Comparison of ENCODE assay signal across 1 cellular context in genomic region chr21:37509802-37510393, GRCh38.
TF ChIP-seq lines count a peak whose summit lies in the region.

No MANE protein-coding gene starts in this region.

TF ChIP-seq in K562, 482 proteins besides CTCF, POLR2A, EP300 and RAD21 (continued from another document):
- TF ChIP-seq ZMIZ1 (IDR thresholded peaks at IDR 0.05; ENCODE audit: low read depth in 2 of 2, low read length in 2 of 2), result no peak
- TF ChIP-seq CHD1 (IDR thresholded peaks at IDR 0.05; ENCODE audit: low read length), result no peak
- TF ChIP-seq NEUROD1 (IDR thresholded peaks at IDR 0.05; ENCODE audit: borderline replicate concordance, low read depth, low read length, partially characterized antibody), result no peak
- no peak for TF ChIP-seq BRD4 (IDR thresholded peaks at IDR 0.05)
- TF ChIP-seq THRAP3 (IDR thresholded peaks at IDR 0.05; ENCODE audit: borderline replicate concordance), result no peak
- no peak for TF ChIP-seq PTTG1 (tag; IDR thresholded peaks at IDR 0.05; ENCODE audit: low read depth)
- no peak for TF ChIP-seq PRPF4 (IDR thresholded peaks at IDR 0.05; ENCODE audit: insufficient read depth, low read depth, low read length, poor library complexity, severe bottlenecking)
- TF ChIP-seq ATF4 (CRISPR knock-in tag; IDR thresholded peaks at IDR 0.05), result no peak
- no peak for TF ChIP-seq NFYB (IDR thresholded peaks at IDR 0.05; ENCODE audit: extremely low read depth, insufficient read length)
- TF ChIP-seq TRIM28 (IDR thresholded peaks at IDR 0.05), result no peak
- TF ChIP-seq ZNF124 (CRISPR knock-in tag; IDR thresholded peaks at IDR 0.05), result no peak
- no peak for TF ChIP-seq RBFOX2 (IDR thresholded peaks at IDR 0.05; ENCODE audit: low read depth, low read length)
- 0 out of 2 replicates have a peak, but pooled peaks have one; percentile 22 for TF ChIP-seq ARID3A (IDR thresholded peaks at IDR 0.05; ENCODE audit: borderline replicate concordance, low read depth, low read length)
- TF ChIP-seq SMARCC2 (IDR thresholded peaks at IDR 0.05; ENCODE audit: low read depth), result peak; percentile 84
- peak; percentile 68; the same call in 1 of the 2 replicates for TF ChIP-seq FOXJ2 (tag; IDR thresholded peaks at IDR 0.05)
- TF ChIP-seq MAX (CRISPR knock-in tag; IDR thresholded peaks at IDR 0.05), result no peak
- TF ChIP-seq CLOCK (CRISPR knock-in tag; IDR thresholded peaks at IDR 0.05; ENCODE audit: borderline replicate concordance), result no peak
- 0 out of 2 replicates have a peak, but pooled peaks have one; percentile 15 for TF ChIP-seq GATA2 (CRISPR knock-in tag; IDR thresholded peaks at IDR 0.05)
- peak; percentile 69 for TF ChIP-seq ADNP (tag; IDR thresholded peaks at IDR 0.05)
- TF ChIP-seq ARID4B (CRISPR knock-in tag; IDR thresholded peaks at IDR 0.05), result no peak
- peak; percentile 99 for TF ChIP-seq FOSL1 (tag; conservative IDR thresholded peaks at IDR 0.05)
- TF ChIP-seq DPF2 (IDR thresholded peaks at IDR 0.05), result peak; percentile 90
- peak; percentile 25; the same call in 1 of the 2 replicates for TF ChIP-seq CBFA2T3 (IDR thresholded peaks at IDR 0.05)
- no peak for TF ChIP-seq NR2C1 (IDR thresholded peaks at IDR 0.05)
- TF ChIP-seq NR2C1 (tag; IDR thresholded peaks at IDR 0.05), result no peak
- no peak for TF ChIP-seq HOMEZ (CRISPR knock-in tag; IDR thresholded peaks at IDR 0.05)
- peak; percentile 18; the same call in 1 of the 2 replicates for TF ChIP-seq CTBP1 (IDR thresholded peaks at IDR 0.05; ENCODE audit: borderline replicate concordance)
- peak; percentile 85 for TF ChIP-seq ARID1B (IDR thresholded peaks at IDR 0.05)
- no peak for TF ChIP-seq RNF219 (CRISPR knock-in tag; IDR thresholded peaks at IDR 0.05)
- TF ChIP-seq CXXC5 (CRISPR knock-in tag; IDR thresholded peaks at IDR 0.05), result 0 out of 2 replicates have a peak, but pooled peaks have one; percentile 12
- TF ChIP-seq ESRRB (CRISPR knock-in tag; IDR thresholded peaks at IDR 0.05; ENCODE audit: borderline replicate concordance), result no peak
- no peak for TF ChIP-seq MECOM (CRISPR knock-in tag; IDR thresholded peaks at IDR 0.05)
- no peak for TF ChIP-seq BACH1 (tag; IDR thresholded peaks at IDR 0.05)
- TF ChIP-seq MYC (IDR thresholded peaks at IDR 0.05; ENCODE audit: low read depth, low read length), result 0 out of 2 replicates have a peak, but pooled peaks have one; percentile 11
- no peak for TF ChIP-seq MYC (CRISPR knock-in tag; IDR thresholded peaks at IDR 0.05; ENCODE audit: borderline replicate concordance, low read depth)
- no peak for TF ChIP-seq CTCFL (IDR thresholded peaks at IDR 0.05; ENCODE audit: borderline replicate concordance, insufficient read depth, low read depth, low read length, poor library complexity, severe bottlenecking)
- TF ChIP-seq MEIS2 (IDR thresholded peaks at IDR 0.05; ENCODE audit: partially characterized antibody), result peak; percentile 22
- TF ChIP-seq CEBPB (tag; IDR thresholded peaks at IDR 0.05), result no peak
- peak; percentile 95 for TF ChIP-seq JUN (IDR thresholded peaks at IDR 0.05; ENCODE audit: borderline replicate concordance, low read depth, low read length)
- no peak for TF ChIP-seq JUN (CRISPR knock-in tag; IDR thresholded peaks at IDR 0.05; ENCODE audit: borderline replicate concordance)
- TF ChIP-seq L3MBTL2 (IDR thresholded peaks at IDR 0.05), result peak; percentile 38; the same call in 1 of the 2 replicates
- TF ChIP-seq TGIF2 (CRISPR knock-in tag; IDR thresholded peaks at IDR 0.05), result no peak
- TF ChIP-seq DIDO1 (tag; IDR thresholded peaks at IDR 0.05; ENCODE audit: low read depth), result no peak
- TF ChIP-seq ZNF408 (CRISPR knock-in tag; IDR thresholded peaks at IDR 0.05; ENCODE audit: low read depth), result no peak
- no peak for TF ChIP-seq MCM3 (IDR thresholded peaks at IDR 0.05)
